Comparison of ENCODE assay signal across 9 cellular contexts in genomic region chr5:38871790-38872551, GRCh38. TPM values are rescaled to one million over a fixed set of nuclear protein-coding genes. Genes with fewer than 3 reads are reported as not detected.
DNase-seq lines count a peak whose midpoint lies in the region; ATAC-seq and TF ChIP-seq lines count a peak whose summit lies in the region.
"Had no signal": no experiment of that assay in that cellular context is flagged by ENCODE, and none has a peak within 500 bp of the region (broad histone marks: within the 10 kb centered on the region; RNA-seq: fewer than 3 reads in every experiment).

No MANE protein-coding gene starts in this region.

- peaks cover 9% of the 10 kb centered on the region for H3K9me3 Mint-ChIP-seq in mesothelial cell of epicardium
- H3K9me3 Mint-ChIP-seq: central memory CD8-positive, alpha-beta T cell had no signal

- H3K4me3 ChIP-seq in ascending aorta (no peak overlapping the region), thoracic aorta (no peak overlapping the region)

- POLR2A ChIA-PET in GM10248 (lab: Yijun Ruan, JAX), result no interaction called here

- CTCF ChIA-PET in GM10248 (lab: Yijun Ruan, JAX), result interaction anchor here (1.1 to 1.3 kb wide), 3 partner anchors 11 to 430 kb away, joined by 3 read pairs; no protein-coding TSS in a partner anchor

- TF ChIP-seq CTCF in ascending aorta (IDR thresholded peaks at IDR 0.05), result no peak
- TF ChIP-seq CTCF in thoracic aorta (IDR thresholded peaks at IDR 0.05), result no peak
- TF ChIP-seq CTCF in mesothelial cell of epicardium (IDR thresholded peaks at IDR 0.05; ENCODE audit: unreplicated experiment), result no peak
- TF ChIP-seq CTCF in GM10248 (IDR thresholded peaks at IDR 0.05; ENCODE audit: control extremely low read depth, extremely low read depth, low read depth, missing control alignments), result no peak

- H3K36me3 ChIP-seq in ascending aorta, result peaks cover 16 to 29% of the 10 kb centered on the region in 2 donors
- peaks cover 3% of the 10 kb centered on the region for H3K36me3 ChIP-seq in thoracic aorta

- H3K27me3 Mint-ChIP-seq in mesothelial cell of epicardium (ENCODE audit: low read depth), result no peaks in the 10 kb centered on the region

- no peak overlapping the region for H3K4me3 Mint-ChIP-seq in mesothelial cell of epicardium
- H3K4me3 Mint-ChIP-seq: central memory CD8-positive, alpha-beta T cell; naive B cell had no signal

- H3K27ac Mint-ChIP-seq in mesothelial cell of epicardium, result no peak overlapping the region
- H3K27ac Mint-ChIP-seq: naive B cell had no signal

- peaks cover 10% of the 10 kb centered on the region for H3K4me1 Mint-ChIP-seq in mesothelial cell of epicardium
- H3K4me1 Mint-ChIP-seq: central memory CD8-positive, alpha-beta T cell; naive B cell had no signal

- intact Hi-C loops in ascending aorta (cut with DNase I), result loop anchor here (1.0 kb wide), 1 partner anchor 26 kb away; the partner anchor contains the start of gene OSMR

- H3K27ac ChIP-seq in ascending aorta, result peak overlapping the region; percentile 48 to 54
- peak overlapping the region; percentile 6 to 63 for H3K27ac ChIP-seq in thoracic aorta

- H3K27me3 ChIP-seq in ascending aorta (no peaks in the 10 kb centered on the region), thoracic aorta (replicated peaks; ENCODE audit: insufficient read depth) (no peaks in the 10 kb centered on the region)

- peak; percentile 35 for DNase-seq in HK-2 (ENCODE audit: unreplicated experiment)
- no peak for DNase-seq in ascending aorta (ENCODE audit: low spot score in 2 of 2)
- DNase-seq in hepatic stellate cell (ENCODE audit: low spot score), result peak; percentile 79
- no peak for DNase-seq in thoracic aorta (ENCODE audit: low spot score)
- DNase-seq in mesothelial cell of epicardium (ENCODE audit: low spot score in 2 of 2, unreplicated experiment in 2 of 2), result no peak
- no peak for DNase-seq in GF-D8 (lab: John Stamatoyannopoulos, UW)
- DNase-seq in GM10248 (ENCODE audit: extremely low spot score), result no peak
- DNase-seq: naive B cell had no signal

- H3K4me1 ChIP-seq in ascending aorta, result peaks cover 4 to 10% of the 10 kb centered on the region in 2 donors
- H3K4me1 ChIP-seq in thoracic aorta (ENCODE audit: control insufficient read depth in 1 of 2, low read depth in 2 of 2), result peaks cover 12 to 26% of the 10 kb centered on the region in 2 donors

- H3K9me3 ChIP-seq in ascending aorta (no peaks in the 10 kb centered on the region), thoracic aorta (no peaks in the 10 kb centered on the region)

- ATAC-seq in thoracic aorta (ENCODE audit: insufficient number of reproducible peaks, low FRiP score, low read depth), result peak; percentile 96

- H3K36me3 Mint-ChIP-seq in mesothelial cell of epicardium, result no peaks in the 10 kb centered on the region
- H3K36me3 Mint-ChIP-seq: naive B cell had no signal

RNA-seq across cellular contexts. Expression of gene OSMR, which starts 26.2 kb away (rescaled TPM):
- total RNA-seq in ascending aorta, result 52.4 TPM
- total RNA-seq in thoracic aorta, result 100 to 1,000 TPM in 1 of 2 donors, 10 to 100 TPM in 1; 79.2 to 190 TPM
- total RNA-seq in mesothelial cell of epicardium, result 5.0 to 5.9 TPM (median 5.1 TPM) in 3 replicates

Comparison
In these comparisons a context has a peak if more than half of its experiments do, and no peak if none do; other contexts are left out.
1. DNase-seq: peak in HK-2 (single experiment) and hepatic stellate cell (single experiment); none in ascending aorta (0 of 2), thoracic aorta (single experiment), mesothelial cell of epicardium (0 of 2), GF-D8 (single experiment) and GM10248 (single experiment).